7 cellular contexts compared by ENCODE assay signal in the genomic region with DNA sequence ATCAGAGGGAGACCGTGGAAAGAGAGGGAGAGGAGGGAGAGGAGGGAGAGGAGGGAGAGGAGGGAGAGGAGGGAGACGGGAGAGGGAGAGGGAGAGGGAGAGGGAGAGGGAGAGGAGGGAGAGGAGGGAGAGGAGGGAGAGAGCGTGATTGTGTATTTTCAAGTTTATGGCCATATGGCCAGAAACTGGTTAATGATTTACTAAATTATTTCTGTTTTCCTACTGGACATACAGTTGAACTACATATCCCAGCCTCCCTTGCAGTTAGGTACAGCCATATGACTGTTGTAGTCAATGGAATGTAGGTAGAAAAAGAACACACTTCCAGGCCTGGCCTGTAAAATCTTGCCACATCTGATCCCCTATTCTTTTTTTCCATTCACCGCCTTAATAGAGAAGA. TPM values are rescaled to one million over a fixed set of nuclear protein-coding genes. Genes with fewer than 3 reads are reported as not detected.
A peak's percentile ranks its signal among the peaks of the same experiment; 100 is the strongest.
DNase-seq lines count a peak whose midpoint lies in the region; ATAC-seq, FAIRE-seq and TF ChIP-seq lines count a peak whose summit lies in the region.
"Not testable (repeated sequence)": the region's sequence is repeated elsewhere in the genome, so short reads cannot be mapped to it uniquely, and the experiment has no call there.

No MANE protein-coding gene starts in this region.

- not testable (repeated sequence) for H3K23me2 ChIP-seq in H1 (ENCODE audit: low read depth, low read length)

- not testable (repeated sequence) for H2BK5ac ChIP-seq in H1 (ENCODE audit: low read depth, low read length)

- not testable (repeated sequence) for H3K9me3 ChIP-seq in A549
- H3K9me3 ChIP-seq in H1 (ENCODE audit: insufficient read depth in 2 of 2, low read depth in 1 of 2, low read length in 1 of 2) = peaks cover 0 to 10% of the 10 kb centered on the region in 2 experiments; a peak in 2 of 4 replicates

- H4K91ac ChIP-seq in H1 (replicated peaks; ENCODE audit: insufficient read length, low read length) = not testable (repeated sequence)

- TF ChIP-seq POLR2A in A549 (IDR thresholded peaks at IDR 0.05; ENCODE audit: low read length); H1 (IDR thresholded peaks at IDR 0.05; ENCODE audit: control extremely low read depth in 1 of 2, low read depth in 2 of 2, low read length in 2 of 2): not testable (repeated sequence)

- H3K23ac ChIP-seq in H1 (ENCODE audit: insufficient read length) = not testable (repeated sequence)

- H4K5ac ChIP-seq in H1 (ENCODE audit: insufficient read length, low read depth, low read length) = not testable (repeated sequence)

- H2BK15ac ChIP-seq in H1 (ENCODE audit: low read length) = not testable (repeated sequence)

- intact Hi-C loops in left colon (cut with DNase I, micrococcal nuclease) = not testable (repeated sequence)

- H2AK5ac ChIP-seq in H1 (ENCODE audit: low read depth, low read length) = not testable (repeated sequence)

- H3K9ac ChIP-seq in H1 (replicated peaks in 1 of 4; ENCODE audit: extremely low read depth in 1 of 4, low read depth in 3 of 4, low read length in 3 of 4) = not testable (repeated sequence)

- H2BK120ac ChIP-seq in H1 (replicated peaks; ENCODE audit: low read depth, low read length) = not testable (repeated sequence)

- not testable (repeated sequence) for H4K20me1 ChIP-seq in H1 (replicated peaks in 1 of 2; ENCODE audit: control insufficient read depth in 1 of 2, insufficient read depth in 2 of 2, low read length in 2 of 2)

- H3K56ac ChIP-seq in H1 (replicated peaks; ENCODE audit: insufficient read length, low read depth, low read length) = not testable (repeated sequence)

- not testable (repeated sequence) for H3K79me1 ChIP-seq in H1 (ENCODE audit: low read depth, low read length)

- CTCF ChIA-PET in A549 (lab: Yijun Ruan, JAX) = not testable (repeated sequence)
- CTCF ChIA-PET in H1 (lab: Charles Lee; ENCODE audit: partially characterized antibody) = interaction anchor here (5.3 kb wide), 1 partner anchor 24 kb away, joined by 27 read pairs; the partner anchor contains the start of gene EEIG2

- TF ChIP-seq CTCF in A549 (IDR thresholded peaks at IDR 0.05); H1 (IDR thresholded peaks at IDR 0.05; ENCODE audit: control extremely low read depth in 1 of 3, insufficient read depth in 1 of 3, low read depth in 1 of 3, low read length in 3 of 3): not testable (repeated sequence)

- H3K18ac ChIP-seq in H1 (ENCODE audit: extremely low read depth, low read length) = not testable (repeated sequence)

- ATAC-seq in A549 (peak; percentile 76 to 83; a peak in 5 of 6 replicates), left colon (peak; percentile 94)

- not testable (repeated sequence) for H3K79me2 ChIP-seq in H1 (ENCODE audit: control insufficient read depth in 1 of 2, insufficient read depth in 2 of 2, low read length in 2 of 2)

- H3K4me3 ChIP-seq in A549; H1 (ENCODE audit: extremely low read depth in 1 of 4, insufficient read depth in 2 of 4, low read depth in 3 of 4, low read length in 4 of 4): not testable (repeated sequence)

- FAIRE-seq in A549 (lab: Jason Lieb, UNC); H1 (lab: Jason Lieb, UNC): not testable (repeated sequence)

- not testable (repeated sequence) for TF ChIP-seq EP300 in A549 (IDR thresholded peaks at IDR 0.05); H1 (IDR thresholded peaks at IDR 0.05; ENCODE audit: borderline replicate concordance in 1 of 2, low read depth in 2 of 2, low read length in 2 of 2)

- not testable (repeated sequence) for TF ChIP-seq RAD21 in A549 (conservative IDR thresholded peaks at IDR 0.05 in 1 of 2, IDR thresholded peaks at IDR 0.05 in 1 of 2); H1 (IDR thresholded peaks at IDR 0.05 in 1 of 2, conservative IDR thresholded peaks at IDR 0.05 in 1 of 2; ENCODE audit: low read depth in 2 of 2, low read length in 2 of 2)

- POLR2A ChIA-PET in A549 (lab: Yijun Ruan, JAX); H1 (lab: Charles Lee; ENCODE audit: partially characterized antibody): not testable (repeated sequence)

- H2AFZ ChIP-seq in H1 (ENCODE audit: low read length) = not testable (repeated sequence)

- 69% methylated on average over 3 of the region's 4 CpGs for WGBS in A549 (ENCODE audit: missing lambda C conversion rate)
- whole genome bisulfite sequencing in H1 (ENCODE audit: extremely low coverage in 1 of 2, insufficient coverage in 1 of 2, insufficient read length in 1 of 2, insufficient replicate concordance in 2 of 2, low coverage in 1 of 2, low lambda C conversion rate in 2 of 2, missing lambda C conversion rate in 1 of 2), 2 experiments = 70% methylated on average over 4 of the region's 4 CpGs; no CpG with 5 or more reads in 1 of the 2 experiments

- H3K4ac ChIP-seq in H1 (replicated peaks; ENCODE audit: insufficient read length, low read depth, low read length) = not testable (repeated sequence)

- not testable (repeated sequence) for H3K4me2 ChIP-seq in A549; H1 (ENCODE audit: insufficient read depth in 1 of 2, low read depth in 2 of 2, low read length in 2 of 2)

- not testable (repeated sequence) for H4K8ac ChIP-seq in H1 (ENCODE audit: extremely low read depth, insufficient read depth, low read length)

- not testable (repeated sequence) for H3K36me3 ChIP-seq in H1 (ENCODE audit: control insufficient read depth in 2 of 4, insufficient read depth in 4 of 4, low read length in 3 of 4)

- DNase-seq in A549 (ENCODE audit: low read depth in 1 of 2, low spot score in 1 of 2) (peak; percentile 2 to 36), DMS53 treated with DMSO at 0.1 percent for 48 hours (lab: John Stamatoyannopoulos, UW; ENCODE audit: unreplicated experiment) (peak; percentile 89), HuH-7.5 (ENCODE audit: low spot score) (peak; percentile 13), SW480 (ENCODE audit: low spot score) (peak; percentile 83), renal cortical epithelial cell (ENCODE audit: low read depth) (peak; percentile 40)
- not testable (repeated sequence) for DNase-seq in H1 (ENCODE audit: low read depth in 1 of 2, low spot score in 2 of 2); left colon

- H3K14ac ChIP-seq in H1 (ENCODE audit: insufficient read length) = not testable (repeated sequence)

- not testable (repeated sequence) for H3K27me3 ChIP-seq in H1 (replicated peaks in 1 of 4; ENCODE audit: control insufficient read depth in 3 of 4, extremely low read depth in 1 of 4, insufficient read depth in 3 of 4, low read length in 3 of 4)

- not testable (repeated sequence) for H2BK20ac ChIP-seq in H1 (ENCODE audit: low read length)

- H3K27ac ChIP-seq in A549; H1 (ENCODE audit: low read depth, low read length): not testable (repeated sequence)

- H3K4me1 ChIP-seq in A549; H1 (replicated peaks in 1 of 4; ENCODE audit: control insufficient read depth in 3 of 4, insufficient read depth in 4 of 4, low read length in 3 of 4): not testable (repeated sequence)

- not testable (repeated sequence) for H2BK12ac ChIP-seq in H1 (ENCODE audit: low read depth, low read length)

TF ChIP-seq in H1, 55 proteins besides CTCF, POLR2A, EP300 and RAD21:
- TF ChIP-seq SIX5 (IDR thresholded peaks at IDR 0.05; ENCODE audit: low read depth, low read length) = 0 out of 2 replicates have a peak, but pooled peaks have one; percentile 19

RNA-seq across cellular contexts. Expression of gene EEIG2, which starts 23.1 kb away (rescaled TPM):
- 7.4 and 7.9 TPM in 2 replicates for polyA plus RNA-seq in A549 (2011; rRNA removed)
- 1.9 and 2.2 TPM in 2 replicates for polyA plus RNA-seq in A549 (2012; cell fraction: cytosol; rRNA removed)
- polyA plus RNA-seq in A549 (2012; cell fraction: nucleus; rRNA removed) = 1.3 and 2.0 TPM in 2 replicates
- polyA plus RNA-seq in A549 (2017; fragmentation: RNase III; extraction: RNeasy Plus Mini Kit Qiagen cat#74134 plus additional on column Dnase treatment) = 4.9 to 5.3 TPM (median 5.2 TPM) in 3 replicates
- 5.0 and 5.1 TPM in 2 replicates for polyA minus RNA-seq in A549 (2011; rRNA and poly(A)+ RNA removed)
- 18.1 and 20.1 TPM in 2 replicates for total RNA-seq in H1 (2021; fragmentation: NEBNext Ultra II Directional; extraction: Animal tissue kit (Norgen Biotek cat#: 25700))
- 2.7 and 6.1 TPM in 2 replicates for polyA plus RNA-seq in H1 (2011; rRNA removed)
- 5.6 TPM for polyA plus RNA-seq in H1 (2011; cell fraction: cytosol; rRNA removed)
- polyA plus RNA-seq in H1 (2011; cell fraction: nucleus; rRNA removed) = 5.8 TPM
- 6.0 to 11.6 TPM (median 7.0 TPM) in 4 replicates for polyA plus RNA-seq in H1 (2012, experiment 1 of 2)
- polyA plus RNA-seq in H1 (2012, experiment 2 of 2) = 0.64 TPM
- polyA plus RNA-seq in H1 (2013, experiment 1 of 2) = 9.6 TPM
- polyA plus RNA-seq in H1 (2013, experiment 2 of 2) = 8.6 TPM
- 15.8 and 18.7 TPM in 2 replicates for polyA minus RNA-seq in H1 (2011; rRNA and poly(A)+ RNA removed)
- 8.8 TPM for polyA minus RNA-seq in H1 (2011; cell fraction: cytosol; rRNA and poly(A)+ RNA removed)
- 27.8 TPM for polyA minus RNA-seq in H1 (2011; cell fraction: nucleus; rRNA and poly(A)+ RNA removed)
- 10 to 100 TPM; 31.1 to 35.8 TPM for total RNA-seq in left colon
- total RNA-seq in renal cortical epithelial cell = 4.0 and 6.2 TPM in 2 replicates
